1 cellular context compared by ENCODE assay signal in genomic region chr2:27322766-27323591, GRCh38.
A peak's percentile ranks its signal among the peaks of the same experiment; 100 is the strongest.
TF ChIP-seq lines count a peak whose summit lies in the region.

Gene MPV17, minus strand, starts transcription at chr2:27323097. Its CDS starts 580 bp downstream, at chr2:27322517.

TF ChIP-seq in HepG2, 621 proteins besides CTCF, POLR2A, EP300 and RAD21 (continued from another document and continues in another):
- TF ChIP-seq TEF (CRISPR knock-in tag; IDR thresholded peaks at IDR 0.05) (no peak; the same call in 1 of the 2 replicates), ZBTB38 (CRISPR knock-in tag; IDR thresholded peaks at IDR 0.05) (peak; percentile 83), SP1 (IDR thresholded peaks at IDR 0.05) (no peak), SP1 (CRISPR knock-in tag; IDR thresholded peaks at IDR 0.05) (peak; percentile 96), ZNF326 (CRISPR knock-in tag; IDR thresholded peaks at IDR 0.05; ENCODE audit: borderline replicate concordance) (no peak), MZF1 (CRISPR knock-in tag; IDR thresholded peaks at IDR 0.05; ENCODE audit: borderline replicate concordance) (peak; percentile 46; the same call in 1 of the 2 replicates), ZNF282 (IDR thresholded peaks at IDR 0.05; ENCODE audit: partially characterized antibody) (no peak), ZBTB3 (CRISPR knock-in tag; IDR thresholded peaks at IDR 0.05; ENCODE audit: borderline replicate concordance, low read depth) (no peak), ZBTB20 (CRISPR knock-in tag; IDR thresholded peaks at IDR 0.05; ENCODE audit: borderline replicate concordance, low read depth) (no peak; the same call in 1 of the 2 replicates), ZFP62 (CRISPR knock-in tag; IDR thresholded peaks at IDR 0.05) (peak; percentile 23; the same call in 1 of the 2 replicates), TSC22D2 (CRISPR knock-in tag; IDR thresholded peaks at IDR 0.05; ENCODE audit: borderline replicate concordance) (peak; percentile 88; the same call in 1 of the 2 replicates), BRD4 (CRISPR knock-in tag; IDR thresholded peaks at IDR 0.05) (peak; percentile 88), SAP130 (CRISPR knock-in tag; IDR thresholded peaks at IDR 0.05; ENCODE audit: low read depth) (peak; percentile 98), ZNF337 (CRISPR knock-in tag; IDR thresholded peaks at IDR 0.05; ENCODE audit: borderline replicate concordance, low read depth) (peak; percentile 25; the same call in 1 of the 2 replicates), SAFB2 (CRISPR knock-in tag; IDR thresholded peaks at IDR 0.05; ENCODE audit: borderline replicate concordance, low read depth) (peak; percentile 29; the same call in 1 of the 2 replicates), AGO1 (IDR thresholded peaks at IDR 0.05; ENCODE audit: low read depth, low read length, poor library complexity, severe bottlenecking) (peak; percentile 91), HDAC2 (CRISPR knock-in tag; IDR thresholded peaks at IDR 0.05) (peak; percentile 44), ZSCAN30 (CRISPR knock-in tag; IDR thresholded peaks at IDR 0.05) (no peak), GPBP1L1 (CRISPR knock-in tag; IDR thresholded peaks at IDR 0.05) (no peak), XBP1 (CRISPR knock-in tag; IDR thresholded peaks at IDR 0.05) (no peak; the same call in 1 of the 2 replicates), ZNF513 (CRISPR knock-in tag; conservative IDR thresholded peaks at IDR 0.05) (no peak), ZNF598 (CRISPR knock-in tag; IDR thresholded peaks at IDR 0.05; ENCODE audit: borderline replicate concordance) (peak; percentile 74; the same call in 1 of the 2 replicates), SIX4 (CRISPR knock-in tag; IDR thresholded peaks at IDR 0.05) (peak; percentile 57), ZNF776 (CRISPR knock-in tag; IDR thresholded peaks at IDR 0.05) (peak; percentile 94), SMARCE1 (IDR thresholded peaks at IDR 0.05; ENCODE audit: borderline replicate concordance) (no peak), ZKSCAN1 (IDR thresholded peaks at IDR 0.05; ENCODE audit: low read length) (no peak), THAP11 (CRISPR knock-in tag; IDR thresholded peaks at IDR 0.05) (peak; percentile 94), ZSCAN25 (CRISPR knock-in tag; IDR thresholded peaks at IDR 0.05) (0 out of 2 replicates have a peak, but pooled peaks have one; percentile 8), ZNF331 (CRISPR knock-in tag; IDR thresholded peaks at IDR 0.05) (peak; percentile 81), ASH2L (IDR thresholded peaks at IDR 0.05; ENCODE audit: insufficient read length, low read depth, low read length) (peak; percentile 95), SNRNP70 (IDR thresholded peaks at IDR 0.05; ENCODE audit: low read depth, low read length) (no peak), ZNF30 (CRISPR knock-in tag; IDR thresholded peaks at IDR 0.05) (no peak), ZFP36L2 (CRISPR knock-in tag; IDR thresholded peaks at IDR 0.05) (no peak), CSRNP2 (CRISPR knock-in tag; conservative IDR thresholded peaks at IDR 0.05; ENCODE audit: low read depth) (no peak), ZNF891 (CRISPR knock-in tag; IDR thresholded peaks at IDR 0.05) (peak; percentile 91), KLF15 (CRISPR knock-in tag; IDR thresholded peaks at IDR 0.05; ENCODE audit: borderline replicate concordance) (0 out of 2 replicates have a peak, but pooled peaks have one; percentile 30), KLF6 (CRISPR knock-in tag; IDR thresholded peaks at IDR 0.05) (peak; percentile 59; the same call in 1 of the 2 replicates), ZNF44 (CRISPR knock-in tag; IDR thresholded peaks at IDR 0.05) (no peak; the same call in 1 of the 2 replicates), NFE2L1 (CRISPR knock-in tag; IDR thresholded peaks at IDR 0.05; ENCODE audit: borderline replicate concordance) (peak; percentile 27; the same call in 1 of the 2 replicates)
- TF ChIP-seq, protein P1, sequence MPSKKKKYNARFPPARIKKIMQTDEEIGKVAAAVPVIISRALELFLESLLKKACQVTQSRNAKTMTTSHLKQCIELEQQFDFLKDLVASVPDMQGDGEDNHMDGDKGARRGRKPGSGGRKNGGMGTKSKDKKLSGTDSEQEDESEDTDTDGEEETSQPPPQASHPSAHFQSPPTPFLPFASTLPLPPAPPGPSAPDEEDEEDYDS (CRISPR knock-in tag; IDR thresholded peaks at IDR 0.05): peak; percentile 95
- TF ChIP-seq, protein P2, sequence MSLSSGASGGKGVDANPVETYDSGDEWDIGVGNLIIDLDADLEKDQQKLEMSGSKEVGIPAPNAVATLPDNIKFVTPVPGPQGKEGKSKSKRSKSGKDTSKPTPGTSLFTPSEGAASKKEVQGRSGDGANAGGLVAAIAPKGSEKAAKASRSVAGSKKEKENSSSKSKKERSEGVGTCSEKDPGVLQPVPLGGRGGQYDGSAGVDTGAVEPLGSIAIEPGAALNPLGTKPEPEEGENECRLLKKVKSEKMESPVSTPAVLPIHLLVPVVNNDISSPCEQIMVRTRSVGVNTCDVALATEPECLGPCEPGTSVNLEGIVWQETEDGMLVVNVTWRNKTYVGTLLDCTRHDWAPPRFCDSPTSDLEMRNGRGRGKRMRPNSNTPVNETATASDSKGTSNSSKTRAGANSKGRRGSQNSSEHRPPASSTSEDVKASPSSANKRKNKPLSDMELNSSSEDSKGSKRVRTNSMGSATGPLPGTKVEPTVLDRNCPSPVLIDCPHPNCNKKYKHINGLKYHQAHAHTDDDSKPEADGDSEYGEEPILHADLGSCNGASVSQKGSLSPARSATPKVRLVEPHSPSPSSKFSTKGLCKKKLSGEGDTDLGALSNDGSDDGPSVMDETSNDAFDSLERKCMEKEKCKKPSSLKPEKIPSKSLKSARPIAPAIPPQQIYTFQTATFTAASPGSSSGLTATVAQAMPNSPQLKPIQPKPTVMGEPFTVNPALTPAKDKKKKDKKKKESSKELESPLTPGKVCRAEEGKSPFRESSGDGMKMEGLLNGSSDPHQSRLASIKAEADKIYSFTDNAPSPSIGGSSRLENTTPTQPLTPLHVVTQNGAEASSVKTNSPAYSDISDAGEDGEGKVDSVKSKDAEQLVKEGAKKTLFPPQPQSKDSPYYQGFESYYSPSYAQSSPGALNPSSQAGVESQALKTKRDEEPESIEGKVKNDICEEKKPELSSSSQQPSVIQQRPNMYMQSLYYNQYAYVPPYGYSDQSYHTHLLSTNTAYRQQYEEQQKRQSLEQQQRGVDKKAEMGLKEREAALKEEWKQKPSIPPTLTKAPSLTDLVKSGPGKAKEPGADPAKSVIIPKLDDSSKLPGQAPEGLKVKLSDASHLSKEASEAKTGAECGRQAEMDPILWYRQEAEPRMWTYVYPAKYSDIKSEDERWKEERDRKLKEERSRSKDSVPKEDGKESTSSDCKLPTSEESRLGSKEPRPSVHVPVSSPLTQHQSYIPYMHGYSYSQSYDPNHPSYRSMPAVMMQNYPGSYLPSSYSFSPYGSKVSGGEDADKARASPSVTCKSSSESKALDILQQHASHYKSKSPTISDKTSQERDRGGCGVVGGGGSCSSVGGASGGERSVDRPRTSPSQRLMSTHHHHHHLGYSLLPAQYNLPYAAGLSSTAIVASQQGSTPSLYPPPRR (CRISPR knock-in tag; IDR thresholded peaks at IDR 0.05; ENCODE audit: borderline replicate concordance): 0 out of 2 replicates have a peak, but pooled peaks have one; percentile 37
- TF ChIP-seq, protein P3, sequence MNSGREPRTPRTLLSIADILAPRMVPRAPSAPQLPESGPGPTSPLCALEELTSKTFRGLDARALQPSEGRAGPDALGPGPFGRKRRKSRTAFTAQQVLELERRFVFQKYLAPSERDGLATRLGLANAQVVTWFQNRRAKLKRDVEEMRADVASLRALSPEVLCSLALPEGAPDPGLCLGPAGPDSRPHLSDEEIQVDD (CRISPR knock-in tag; IDR thresholded peaks at IDR 0.05; ENCODE audit: borderline replicate concordance): peak; percentile 87; the same call in 1 of the 2 replicates
- TF ChIP-seq, protein P4, sequence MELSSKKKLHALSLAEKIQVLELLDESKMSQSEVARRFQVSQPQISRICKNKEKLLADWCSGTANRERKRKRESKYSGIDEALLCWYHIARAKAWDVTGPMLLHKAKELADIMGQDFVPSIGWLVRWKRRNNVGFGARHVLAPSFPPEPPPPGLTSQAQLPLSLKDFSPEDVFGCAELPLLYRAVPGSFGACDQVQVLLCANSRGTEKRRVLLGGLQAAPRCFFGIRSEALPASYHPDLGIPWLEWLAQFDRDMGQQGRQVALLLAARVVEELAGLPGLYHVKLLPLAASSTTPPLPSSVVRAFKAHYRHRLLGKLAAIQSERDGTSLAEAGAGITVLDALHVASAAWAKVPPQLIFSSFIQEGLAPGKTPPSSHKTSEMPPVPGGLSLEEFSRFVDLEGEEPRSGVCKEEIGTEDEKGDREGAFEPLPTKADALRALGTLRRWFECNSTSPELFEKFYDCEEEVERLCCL (CRISPR knock-in tag; IDR thresholded peaks at IDR 0.05; ENCODE audit: borderline replicate concordance): no peak; the same call in none of the 2 replicates
- TF ChIP-seq, protein P5, sequence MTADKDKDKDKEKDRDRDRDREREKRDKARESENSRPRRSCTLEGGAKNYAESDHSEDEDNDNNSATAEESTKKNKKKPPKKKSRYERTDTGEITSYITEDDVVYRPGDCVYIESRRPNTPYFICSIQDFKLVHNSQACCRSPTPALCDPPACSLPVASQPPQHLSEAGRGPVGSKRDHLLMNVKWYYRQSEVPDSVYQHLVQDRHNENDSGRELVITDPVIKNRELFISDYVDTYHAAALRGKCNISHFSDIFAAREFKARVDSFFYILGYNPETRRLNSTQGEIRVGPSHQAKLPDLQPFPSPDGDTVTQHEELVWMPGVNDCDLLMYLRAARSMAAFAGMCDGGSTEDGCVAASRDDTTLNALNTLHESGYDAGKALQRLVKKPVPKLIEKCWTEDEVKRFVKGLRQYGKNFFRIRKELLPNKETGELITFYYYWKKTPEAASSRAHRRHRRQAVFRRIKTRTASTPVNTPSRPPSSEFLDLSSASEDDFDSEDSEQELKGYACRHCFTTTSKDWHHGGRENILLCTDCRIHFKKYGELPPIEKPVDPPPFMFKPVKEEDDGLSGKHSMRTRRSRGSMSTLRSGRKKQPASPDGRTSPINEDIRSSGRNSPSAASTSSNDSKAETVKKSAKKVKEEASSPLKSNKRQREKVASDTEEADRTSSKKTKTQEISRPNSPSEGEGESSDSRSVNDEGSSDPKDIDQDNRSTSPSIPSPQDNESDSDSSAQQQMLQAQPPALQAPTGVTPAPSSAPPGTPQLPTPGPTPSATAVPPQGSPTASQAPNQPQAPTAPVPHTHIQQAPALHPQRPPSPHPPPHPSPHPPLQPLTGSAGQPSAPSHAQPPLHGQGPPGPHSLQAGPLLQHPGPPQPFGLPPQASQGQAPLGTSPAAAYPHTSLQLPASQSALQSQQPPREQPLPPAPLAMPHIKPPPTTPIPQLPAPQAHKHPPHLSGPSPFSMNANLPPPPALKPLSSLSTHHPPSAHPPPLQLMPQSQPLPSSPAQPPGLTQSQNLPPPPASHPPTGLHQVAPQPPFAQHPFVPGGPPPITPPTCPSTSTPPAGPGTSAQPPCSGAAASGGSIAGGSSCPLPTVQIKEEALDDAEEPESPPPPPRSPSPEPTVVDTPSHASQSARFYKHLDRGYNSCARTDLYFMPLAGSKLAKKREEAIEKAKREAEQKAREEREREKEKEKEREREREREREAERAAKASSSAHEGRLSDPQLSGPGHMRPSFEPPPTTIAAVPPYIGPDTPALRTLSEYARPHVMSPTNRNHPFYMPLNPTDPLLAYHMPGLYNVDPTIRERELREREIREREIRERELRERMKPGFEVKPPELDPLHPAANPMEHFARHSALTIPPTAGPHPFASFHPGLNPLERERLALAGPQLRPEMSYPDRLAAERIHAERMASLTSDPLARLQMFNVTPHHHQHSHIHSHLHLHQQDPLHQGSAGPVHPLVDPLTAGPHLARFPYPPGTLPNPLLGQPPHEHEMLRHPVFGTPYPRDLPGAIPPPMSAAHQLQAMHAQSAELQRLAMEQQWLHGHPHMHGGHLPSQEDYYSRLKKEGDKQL (CRISPR knock-in tag; IDR thresholded peaks at IDR 0.05; ENCODE audit: low read depth): 0 out of 2 replicates have a peak, but pooled peaks have one; percentile 67
- TF ChIP-seq, protein P6, sequence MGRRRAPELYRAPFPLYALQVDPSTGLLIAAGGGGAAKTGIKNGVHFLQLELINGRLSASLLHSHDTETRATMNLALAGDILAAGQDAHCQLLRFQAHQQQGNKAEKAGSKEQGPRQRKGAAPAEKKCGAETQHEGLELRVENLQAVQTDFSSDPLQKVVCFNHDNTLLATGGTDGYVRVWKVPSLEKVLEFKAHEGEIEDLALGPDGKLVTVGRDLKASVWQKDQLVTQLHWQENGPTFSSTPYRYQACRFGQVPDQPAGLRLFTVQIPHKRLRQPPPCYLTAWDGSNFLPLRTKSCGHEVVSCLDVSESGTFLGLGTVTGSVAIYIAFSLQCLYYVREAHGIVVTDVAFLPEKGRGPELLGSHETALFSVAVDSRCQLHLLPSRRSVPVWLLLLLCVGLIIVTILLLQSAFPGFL (CRISPR knock-in tag; IDR thresholded peaks at IDR 0.05): peak; percentile 1; the same call in 1 of the 2 replicates
